ENCODE assay signal across 1 cellular context in the genomic region with DNA sequence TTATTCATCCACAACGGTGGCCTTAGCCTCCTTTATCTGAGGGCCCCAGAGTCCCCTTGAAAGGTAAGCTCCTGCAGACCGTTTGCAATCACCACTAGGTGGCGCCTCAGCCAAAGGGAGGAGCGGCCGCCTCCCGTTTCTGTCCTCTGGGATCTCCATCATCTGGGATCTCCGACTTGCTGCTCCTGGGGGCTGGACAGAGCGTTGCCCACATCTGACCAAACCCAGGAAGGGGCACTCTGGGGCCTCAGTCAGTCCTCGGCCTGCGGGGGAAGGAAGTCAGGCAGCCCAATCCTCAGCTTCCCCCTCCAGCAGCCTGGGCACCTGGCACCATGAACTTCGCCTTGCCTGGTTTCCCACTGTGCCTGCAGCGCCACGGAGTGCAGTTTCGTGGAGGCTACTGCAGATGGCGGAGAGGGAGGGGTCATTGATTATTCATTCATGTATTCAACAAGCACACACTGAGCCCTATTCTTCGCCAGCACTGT.
TF ChIP-seq lines count a peak whose summit lies in the region.

No MANE protein-coding gene starts in this region.

TF ChIP-seq in K562, 482 proteins besides CTCF, POLR2A, EP300 and RAD21 (continued from another document and continues in another):
- TF ChIP-seq, protein P1, sequence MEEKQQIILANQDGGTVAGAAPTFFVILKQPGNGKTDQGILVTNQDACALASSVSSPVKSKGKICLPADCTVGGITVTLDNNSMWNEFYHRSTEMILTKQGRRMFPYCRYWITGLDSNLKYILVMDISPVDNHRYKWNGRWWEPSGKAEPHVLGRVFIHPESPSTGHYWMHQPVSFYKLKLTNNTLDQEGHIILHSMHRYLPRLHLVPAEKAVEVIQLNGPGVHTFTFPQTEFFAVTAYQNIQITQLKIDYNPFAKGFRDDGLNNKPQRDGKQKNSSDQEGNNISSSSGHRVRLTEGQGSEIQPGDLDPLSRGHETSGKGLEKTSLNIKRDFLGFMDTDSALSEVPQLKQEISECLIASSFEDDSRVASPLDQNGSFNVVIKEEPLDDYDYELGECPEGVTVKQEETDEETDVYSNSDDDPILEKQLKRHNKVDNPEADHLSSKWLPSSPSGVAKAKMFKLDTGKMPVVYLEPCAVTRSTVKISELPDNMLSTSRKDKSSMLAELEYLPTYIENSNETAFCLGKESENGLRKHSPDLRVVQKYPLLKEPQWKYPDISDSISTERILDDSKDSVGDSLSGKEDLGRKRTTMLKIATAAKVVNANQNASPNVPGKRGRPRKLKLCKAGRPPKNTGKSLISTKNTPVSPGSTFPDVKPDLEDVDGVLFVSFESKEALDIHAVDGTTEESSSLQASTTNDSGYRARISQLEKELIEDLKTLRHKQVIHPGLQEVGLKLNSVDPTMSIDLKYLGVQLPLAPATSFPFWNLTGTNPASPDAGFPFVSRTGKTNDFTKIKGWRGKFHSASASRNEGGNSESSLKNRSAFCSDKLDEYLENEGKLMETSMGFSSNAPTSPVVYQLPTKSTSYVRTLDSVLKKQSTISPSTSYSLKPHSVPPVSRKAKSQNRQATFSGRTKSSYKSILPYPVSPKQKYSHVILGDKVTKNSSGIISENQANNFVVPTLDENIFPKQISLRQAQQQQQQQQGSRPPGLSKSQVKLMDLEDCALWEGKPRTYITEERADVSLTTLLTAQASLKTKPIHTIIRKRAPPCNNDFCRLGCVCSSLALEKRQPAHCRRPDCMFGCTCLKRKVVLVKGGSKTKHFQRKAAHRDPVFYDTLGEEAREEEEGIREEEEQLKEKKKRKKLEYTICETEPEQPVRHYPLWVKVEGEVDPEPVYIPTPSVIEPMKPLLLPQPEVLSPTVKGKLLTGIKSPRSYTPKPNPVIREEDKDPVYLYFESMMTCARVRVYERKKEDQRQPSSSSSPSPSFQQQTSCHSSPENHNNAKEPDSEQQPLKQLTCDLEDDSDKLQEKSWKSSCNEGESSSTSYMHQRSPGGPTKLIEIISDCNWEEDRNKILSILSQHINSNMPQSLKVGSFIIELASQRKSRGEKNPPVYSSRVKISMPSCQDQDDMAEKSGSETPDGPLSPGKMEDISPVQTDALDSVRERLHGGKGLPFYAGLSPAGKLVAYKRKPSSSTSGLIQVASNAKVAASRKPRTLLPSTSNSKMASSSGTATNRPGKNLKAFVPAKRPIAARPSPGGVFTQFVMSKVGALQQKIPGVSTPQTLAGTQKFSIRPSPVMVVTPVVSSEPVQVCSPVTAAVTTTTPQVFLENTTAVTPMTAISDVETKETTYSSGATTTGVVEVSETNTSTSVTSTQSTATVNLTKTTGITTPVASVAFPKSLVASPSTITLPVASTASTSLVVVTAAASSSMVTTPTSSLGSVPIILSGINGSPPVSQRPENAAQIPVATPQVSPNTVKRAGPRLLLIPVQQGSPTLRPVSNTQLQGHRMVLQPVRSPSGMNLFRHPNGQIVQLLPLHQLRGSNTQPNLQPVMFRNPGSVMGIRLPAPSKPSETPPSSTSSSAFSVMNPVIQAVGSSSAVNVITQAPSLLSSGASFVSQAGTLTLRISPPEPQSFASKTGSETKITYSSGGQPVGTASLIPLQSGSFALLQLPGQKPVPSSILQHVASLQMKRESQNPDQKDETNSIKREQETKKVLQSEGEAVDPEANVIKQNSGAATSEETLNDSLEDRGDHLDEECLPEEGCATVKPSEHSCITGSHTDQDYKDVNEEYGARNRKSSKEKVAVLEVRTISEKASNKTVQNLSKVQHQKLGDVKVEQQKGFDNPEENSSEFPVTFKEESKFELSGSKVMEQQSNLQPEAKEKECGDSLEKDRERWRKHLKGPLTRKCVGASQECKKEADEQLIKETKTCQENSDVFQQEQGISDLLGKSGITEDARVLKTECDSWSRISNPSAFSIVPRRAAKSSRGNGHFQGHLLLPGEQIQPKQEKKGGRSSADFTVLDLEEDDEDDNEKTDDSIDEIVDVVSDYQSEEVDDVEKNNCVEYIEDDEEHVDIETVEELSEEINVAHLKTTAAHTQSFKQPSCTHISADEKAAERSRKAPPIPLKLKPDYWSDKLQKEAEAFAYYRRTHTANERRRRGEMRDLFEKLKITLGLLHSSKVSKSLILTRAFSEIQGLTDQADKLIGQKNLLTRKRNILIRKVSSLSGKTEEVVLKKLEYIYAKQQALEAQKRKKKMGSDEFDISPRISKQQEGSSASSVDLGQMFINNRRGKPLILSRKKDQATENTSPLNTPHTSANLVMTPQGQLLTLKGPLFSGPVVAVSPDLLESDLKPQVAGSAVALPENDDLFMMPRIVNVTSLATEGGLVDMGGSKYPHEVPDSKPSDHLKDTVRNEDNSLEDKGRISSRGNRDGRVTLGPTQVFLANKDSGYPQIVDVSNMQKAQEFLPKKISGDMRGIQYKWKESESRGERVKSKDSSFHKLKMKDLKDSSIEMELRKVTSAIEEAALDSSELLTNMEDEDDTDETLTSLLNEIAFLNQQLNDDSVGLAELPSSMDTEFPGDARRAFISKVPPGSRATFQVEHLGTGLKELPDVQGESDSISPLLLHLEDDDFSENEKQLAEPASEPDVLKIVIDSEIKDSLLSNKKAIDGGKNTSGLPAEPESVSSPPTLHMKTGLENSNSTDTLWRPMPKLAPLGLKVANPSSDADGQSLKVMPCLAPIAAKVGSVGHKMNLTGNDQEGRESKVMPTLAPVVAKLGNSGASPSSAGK (IDR thresholded peaks at IDR 0.05), result no peak
- TF ChIP-seq SMAD2 (IDR thresholded peaks at IDR 0.05; ENCODE audit: low read depth, low read length), result no peak
- TF ChIP-seq FOXA3 (CRISPR knock-in tag; conservative IDR thresholded peaks at IDR 0.05 in 1 of 2, IDR thresholded peaks at IDR 0.05 in 1 of 2), result no peak
- TF ChIP-seq, protein P2, sequence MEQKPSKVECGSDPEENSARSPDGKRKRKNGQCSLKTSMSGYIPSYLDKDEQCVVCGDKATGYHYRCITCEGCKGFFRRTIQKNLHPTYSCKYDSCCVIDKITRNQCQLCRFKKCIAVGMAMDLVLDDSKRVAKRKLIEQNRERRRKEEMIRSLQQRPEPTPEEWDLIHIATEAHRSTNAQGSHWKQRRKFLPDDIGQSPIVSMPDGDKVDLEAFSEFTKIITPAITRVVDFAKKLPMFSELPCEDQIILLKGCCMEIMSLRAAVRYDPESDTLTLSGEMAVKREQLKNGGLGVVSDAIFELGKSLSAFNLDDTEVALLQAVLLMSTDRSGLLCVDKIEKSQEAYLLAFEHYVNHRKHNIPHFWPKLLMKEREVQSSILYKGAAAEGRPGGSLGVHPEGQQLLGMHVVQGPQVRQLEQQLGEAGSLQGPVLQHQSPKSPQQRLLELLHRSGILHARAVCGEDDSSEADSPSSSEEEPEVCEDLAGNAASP (IDR thresholded peaks at IDR 0.05), result no peak
- peak; percentile 72 for TF ChIP-seq STAG1 (CRISPR knock-in tag; IDR thresholded peaks at IDR 0.05; ENCODE audit: borderline replicate concordance)
- no peak for TF ChIP-seq RFX5 (IDR thresholded peaks at IDR 0.05; ENCODE audit: low read depth, low read length)
- TF ChIP-seq RCOR1 (IDR thresholded peaks at IDR 0.05; ENCODE audit: borderline replicate concordance in 1 of 2, low read depth in 2 of 2, low read length in 2 of 2), result 0 out of 4 replicates have a peak, but pooled peaks of 1 of the 2 experiments have one; percentile 11
- TF ChIP-seq, protein P3, sequence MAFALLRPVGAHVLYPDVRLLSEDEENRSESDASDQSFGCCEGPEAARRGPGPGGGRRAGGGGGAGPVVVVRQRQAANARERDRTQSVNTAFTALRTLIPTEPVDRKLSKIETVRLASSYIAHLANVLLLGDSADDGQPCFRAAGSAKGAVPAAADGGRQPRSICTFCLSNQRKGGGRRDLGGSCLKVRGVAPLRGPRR (CRISPR knock-in tag; IDR thresholded peaks at IDR 0.05), result no peak
- TF ChIP-seq RBM14 (IDR thresholded peaks at IDR 0.05; ENCODE audit: borderline replicate concordance, insufficient read depth, low read depth, low read length), result no peak
- TF ChIP-seq, protein P4, sequence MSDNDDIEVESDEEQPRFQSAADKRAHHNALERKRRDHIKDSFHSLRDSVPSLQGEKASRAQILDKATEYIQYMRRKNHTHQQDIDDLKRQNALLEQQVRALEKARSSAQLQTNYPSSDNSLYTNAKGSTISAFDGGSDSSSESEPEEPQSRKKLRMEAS (CRISPR knock-in tag; IDR thresholded peaks at IDR 0.05), result no peak
- TF ChIP-seq ZNF217 (CRISPR knock-in tag; IDR thresholded peaks at IDR 0.05), result no peak
- TF ChIP-seq NFYB (IDR thresholded peaks at IDR 0.05; ENCODE audit: extremely low read depth, insufficient read length), result no peak
- TF ChIP-seq, protein P5, sequence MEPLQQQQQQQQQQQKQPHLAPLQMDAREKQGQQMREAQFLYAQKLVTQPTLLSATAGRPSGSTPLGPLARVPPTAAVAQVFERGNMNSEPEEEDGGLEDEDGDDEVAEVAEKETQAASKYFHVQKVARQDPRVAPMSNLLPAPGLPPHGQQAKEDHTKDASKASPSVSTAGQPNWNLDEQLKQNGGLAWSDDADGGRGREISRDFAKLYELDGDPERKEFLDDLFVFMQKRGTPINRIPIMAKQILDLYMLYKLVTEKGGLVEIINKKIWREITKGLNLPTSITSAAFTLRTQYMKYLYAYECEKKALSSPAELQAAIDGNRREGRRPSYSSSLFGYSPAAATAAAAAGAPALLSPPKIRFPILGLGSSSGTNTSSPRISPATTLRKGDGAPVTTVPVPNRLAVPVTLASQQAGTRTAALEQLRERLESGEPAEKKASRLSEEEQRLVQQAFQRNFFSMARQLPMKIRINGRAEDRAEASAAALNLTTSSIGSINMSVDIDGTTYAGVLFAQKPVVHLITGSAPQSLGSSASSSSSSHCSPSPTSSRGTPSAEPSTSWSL (CRISPR knock-in tag; IDR thresholded peaks at IDR 0.05; ENCODE audit: borderline replicate concordance), result no peak
- no peak for TF ChIP-seq ILK (tag; IDR thresholded peaks at IDR 0.05; ENCODE audit: borderline replicate concordance, low read depth)
- no peak for TF ChIP-seq NRF1 (conservative IDR thresholded peaks at IDR 0.05 in 1 of 2, IDR thresholded peaks at IDR 0.05 in 1 of 2)
- TF ChIP-seq MCM2 (IDR thresholded peaks at IDR 0.05; ENCODE audit: low read depth), result no peak
- no peak for TF ChIP-seq XRCC5 (IDR thresholded peaks at IDR 0.05; ENCODE audit: low read depth, low read length)
- TF ChIP-seq, protein P6, sequence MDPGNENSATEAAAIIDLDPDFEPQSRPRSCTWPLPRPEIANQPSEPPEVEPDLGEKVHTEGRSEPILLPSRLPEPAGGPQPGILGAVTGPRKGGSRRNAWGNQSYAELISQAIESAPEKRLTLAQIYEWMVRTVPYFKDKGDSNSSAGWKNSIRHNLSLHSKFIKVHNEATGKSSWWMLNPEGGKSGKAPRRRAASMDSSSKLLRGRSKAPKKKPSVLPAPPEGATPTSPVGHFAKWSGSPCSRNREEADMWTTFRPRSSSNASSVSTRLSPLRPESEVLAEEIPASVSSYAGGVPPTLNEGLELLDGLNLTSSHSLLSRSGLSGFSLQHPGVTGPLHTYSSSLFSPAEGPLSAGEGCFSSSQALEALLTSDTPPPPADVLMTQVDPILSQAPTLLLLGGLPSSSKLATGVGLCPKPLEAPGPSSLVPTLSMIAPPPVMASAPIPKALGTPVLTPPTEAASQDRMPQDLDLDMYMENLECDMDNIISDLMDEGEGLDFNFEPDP (CRISPR knock-in tag; IDR thresholded peaks at IDR 0.05), result no peak
- no peak for TF ChIP-seq ZC3H11A (IDR thresholded peaks at IDR 0.05; ENCODE audit: low read depth, low read length)
- TF ChIP-seq MTA3 (IDR thresholded peaks at IDR 0.05; ENCODE audit: borderline replicate concordance), result no peak
- no peak for TF ChIP-seq L3MBTL2 (IDR thresholded peaks at IDR 0.05)
- TF ChIP-seq ZNF830 (CRISPR knock-in tag; IDR thresholded peaks at IDR 0.05), result no peak
- TF ChIP-seq BRD9 (IDR thresholded peaks at IDR 0.05; ENCODE audit: low read depth, partially characterized antibody), result no peak
- no peak for TF ChIP-seq MIER1 (IDR thresholded peaks at IDR 0.05; ENCODE audit: low read depth)
- no peak for TF ChIP-seq EZH2 (IDR thresholded peaks at IDR 0.05; ENCODE audit: borderline replicate concordance, low read depth, low read length)
- no peak for TF ChIP-seq BCOR (IDR thresholded peaks at IDR 0.05)
- TF ChIP-seq, protein P7, sequence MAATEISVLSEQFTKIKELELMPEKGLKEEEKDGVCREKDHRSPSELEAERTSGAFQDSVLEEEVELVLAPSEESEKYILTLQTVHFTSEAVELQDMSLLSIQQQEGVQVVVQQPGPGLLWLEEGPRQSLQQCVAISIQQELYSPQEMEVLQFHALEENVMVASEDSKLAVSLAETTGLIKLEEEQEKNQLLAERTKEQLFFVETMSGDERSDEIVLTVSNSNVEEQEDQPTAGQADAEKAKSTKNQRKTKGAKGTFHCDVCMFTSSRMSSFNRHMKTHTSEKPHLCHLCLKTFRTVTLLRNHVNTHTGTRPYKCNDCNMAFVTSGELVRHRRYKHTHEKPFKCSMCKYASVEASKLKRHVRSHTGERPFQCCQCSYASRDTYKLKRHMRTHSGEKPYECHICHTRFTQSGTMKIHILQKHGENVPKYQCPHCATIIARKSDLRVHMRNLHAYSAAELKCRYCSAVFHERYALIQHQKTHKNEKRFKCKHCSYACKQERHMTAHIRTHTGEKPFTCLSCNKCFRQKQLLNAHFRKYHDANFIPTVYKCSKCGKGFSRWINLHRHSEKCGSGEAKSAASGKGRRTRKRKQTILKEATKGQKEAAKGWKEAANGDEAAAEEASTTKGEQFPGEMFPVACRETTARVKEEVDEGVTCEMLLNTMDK (IDR thresholded peaks at IDR 0.05; ENCODE audit: borderline replicate concordance, insufficient read depth, low read depth, low read length, poor library complexity, severe bottlenecking), result peak; percentile 49
- TF ChIP-seq, protein P8, sequence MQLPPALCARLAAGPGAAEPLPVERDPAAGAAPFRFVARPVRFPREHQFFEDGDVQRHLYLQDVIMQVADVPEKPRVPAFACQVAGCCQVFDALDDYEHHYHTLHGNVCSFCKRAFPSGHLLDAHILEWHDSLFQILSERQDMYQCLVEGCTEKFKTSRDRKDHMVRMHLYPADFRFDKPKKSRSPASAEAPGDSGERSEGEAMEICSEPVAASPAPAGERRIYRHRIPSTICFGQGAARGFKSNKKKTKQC (CRISPR knock-in tag; IDR thresholded peaks at IDR 0.05), result 0 out of 2 replicates have a peak, but pooled peaks have one; percentile 14
- TF ChIP-seq ZNF444 (CRISPR knock-in tag; IDR thresholded peaks at IDR 0.05), result no peak
- TF ChIP-seq ZNF766 (CRISPR knock-in tag; conservative IDR thresholded peaks at IDR 0.05), result no peak
- TF ChIP-seq, protein P9, sequence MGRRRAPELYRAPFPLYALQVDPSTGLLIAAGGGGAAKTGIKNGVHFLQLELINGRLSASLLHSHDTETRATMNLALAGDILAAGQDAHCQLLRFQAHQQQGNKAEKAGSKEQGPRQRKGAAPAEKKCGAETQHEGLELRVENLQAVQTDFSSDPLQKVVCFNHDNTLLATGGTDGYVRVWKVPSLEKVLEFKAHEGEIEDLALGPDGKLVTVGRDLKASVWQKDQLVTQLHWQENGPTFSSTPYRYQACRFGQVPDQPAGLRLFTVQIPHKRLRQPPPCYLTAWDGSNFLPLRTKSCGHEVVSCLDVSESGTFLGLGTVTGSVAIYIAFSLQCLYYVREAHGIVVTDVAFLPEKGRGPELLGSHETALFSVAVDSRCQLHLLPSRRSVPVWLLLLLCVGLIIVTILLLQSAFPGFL (CRISPR knock-in tag; IDR thresholded peaks at IDR 0.05), result no peak
- 0 out of 2 replicates have a peak, but pooled peaks have one; percentile 22 for TF ChIP-seq ZNF263 (CRISPR knock-in tag; IDR thresholded peaks at IDR 0.05; ENCODE audit: borderline replicate concordance)
- TF ChIP-seq ZNF175 (CRISPR knock-in tag; IDR thresholded peaks at IDR 0.05; ENCODE audit: low read depth), result no peak
- TF ChIP-seq HMGN3 (IDR thresholded peaks at IDR 0.05; ENCODE audit: borderline replicate concordance, extremely low read depth, insufficient read length, low read depth, low read length), result no peak
- TF ChIP-seq GATA2 (CRISPR knock-in tag; IDR thresholded peaks at IDR 0.05), result 0 out of 2 replicates have a peak, but pooled peaks have one; percentile 6
- TF ChIP-seq HLTF (IDR thresholded peaks at IDR 0.05), result no peak
- TF ChIP-seq PTBP1 (IDR thresholded peaks at IDR 0.05; ENCODE audit: low read depth, low read length), result no peak
